In genomic region chr18:46891742-46892214, GRCh38 we compare ENCODE assay signal across 1 cellular context.
TF ChIP-seq lines count a peak whose summit lies in the region.

No MANE protein-coding gene starts in this region.

TF ChIP-seq in GM12878, 131 proteins besides CTCF, POLR2A, EP300 and RAD21 (continued from another document):
- TF ChIP-seq CUX1 (IDR thresholded peaks at IDR 0.05; ENCODE audit: insufficient replicate concordance, low read depth, low read length), result no peak
- no peak for TF ChIP-seq BRCA1 (IDR thresholded peaks at IDR 0.05; ENCODE audit: low read depth, low read length)
- peak; percentile 98 to 99 for TF ChIP-seq IKZF2 (IDR thresholded peaks at IDR 0.05)
- peak; percentile 25; the same call in 1 of the 2 replicates for TF ChIP-seq TCF7 (IDR thresholded peaks at IDR 0.05; ENCODE audit: borderline replicate concordance)
- no peak for TF ChIP-seq ZNF274 (IDR thresholded peaks at IDR 0.05; ENCODE audit: insufficient read depth, insufficient read length)
- peak; percentile 72; the same call in 1 of the 2 replicates for TF ChIP-seq CHD2 (IDR thresholded peaks at IDR 0.05; ENCODE audit: borderline replicate concordance, low read depth, low read length)
- TF ChIP-seq ESRRA (IDR thresholded peaks at IDR 0.05; ENCODE audit: low read length), result 0 out of 2 replicates have a peak, but pooled peaks have one; percentile 53
- TF ChIP-seq ATF3 (IDR thresholded peaks at IDR 0.05; ENCODE audit: borderline replicate concordance, extremely low read depth, low read depth, low read length), result no peak
- peak; percentile 88 for TF ChIP-seq ZNF384 (IDR thresholded peaks at IDR 0.05; ENCODE audit: borderline replicate concordance, low read depth, low read length)
- TF ChIP-seq STAT3 (IDR thresholded peaks at IDR 0.05; ENCODE audit: low read depth, low read length), result 0 out of 2 replicates have a peak, but pooled peaks have one; percentile 76
- TF ChIP-seq SPI1 (IDR thresholded peaks at IDR 0.05; ENCODE audit: borderline replicate concordance, insufficient read depth, low read depth, low read length), result peak; percentile 54; the same call in 1 of the 2 replicates
- TF ChIP-seq EGR1 (IDR thresholded peaks at IDR 0.05; ENCODE audit: borderline replicate concordance in 1 of 2, low read depth in 2 of 2, low read length in 2 of 2), result 0 out of 3 replicates have a peak, but pooled peaks of 1 of the 2 experiments have one; percentile 11
- peak; percentile 97 for TF ChIP-seq BCL11A (IDR thresholded peaks at IDR 0.05; ENCODE audit: low read depth, low read length)
- peak; percentile 35; the same call in 1 of the 2 replicates for TF ChIP-seq ZBED1 (IDR thresholded peaks at IDR 0.05; ENCODE audit: borderline replicate concordance)
- peak; percentile 96 for TF ChIP-seq POU2F2 (IDR thresholded peaks at IDR 0.05; ENCODE audit: borderline replicate concordance, low read depth, low read length)
- peak; percentile 97 for TF ChIP-seq EED (IDR thresholded peaks at IDR 0.05; ENCODE audit: low read depth)
- peak; percentile 90 for TF ChIP-seq JUNB (IDR thresholded peaks at IDR 0.05)
- TF ChIP-seq KAT2A (conservative IDR thresholded peaks at IDR 0.05; ENCODE audit: control insufficient read depth, low read depth, low read length), result no peak
- TF ChIP-seq ZNF24 (IDR thresholded peaks at IDR 0.05), result peak; percentile 78; the same call in 1 of the 2 replicates
- TF ChIP-seq MTA3 (IDR thresholded peaks at IDR 0.05; ENCODE audit: borderline replicate concordance, low read length), result peak; percentile 50; the same call in 1 of the 2 replicates
- TF ChIP-seq SUPT20H (IDR thresholded peaks at IDR 0.05; ENCODE audit: borderline replicate concordance, control insufficient read depth, low read depth, low read length), result no peak
- TF ChIP-seq ETV6 (conservative IDR thresholded peaks at IDR 0.05 in 1 of 2, IDR thresholded peaks at IDR 0.05 in 1 of 2; ENCODE audit: borderline replicate concordance in 1 of 2, low read depth in 1 of 2), result peak in 1 of 2 experiments; percentile 54; a peak in 1 of 4 replicates
- TF ChIP-seq BHLHE40 (IDR thresholded peaks at IDR 0.05; ENCODE audit: borderline replicate concordance in 1 of 2, low read depth in 2 of 2, low read length in 1 of 2), result peak; percentile 84 to 86; a peak in 3 of 4 replicates
- TF ChIP-seq SIX5 (IDR thresholded peaks at IDR 0.05; ENCODE audit: low read depth, low read length, severe bottlenecking), result no peak
